8 cellular contexts compared by ENCODE assay signal in genomic region chr11:12201016-12201985, GRCh38.
DNase-seq lines count a peak whose midpoint lies in the region; ATAC-seq and TF ChIP-seq lines count a peak whose summit lies in the region.

No MANE protein-coding gene starts in this region.

- no peak overlapping the region for H3K4me3 ChIP-seq in BLaER1
- no peak overlapping the region for H3K4me3 ChIP-seq in RWPE2 (ENCODE audit: severe bottlenecking)
- no peak overlapping the region for H3K4me3 ChIP-seq in esophagus squamous epithelium

- H3K27me3 ChIP-seq in BLaER1 (no peaks in the 10 kb centered on the region), RWPE2 (ENCODE audit: insufficient read depth, poor library complexity, severe bottlenecking) (no peaks in the 10 kb centered on the region), esophagus squamous epithelium (no peaks in the 10 kb centered on the region)

- ATAC-seq in RWPE2 (ENCODE audit: low read depth) = no peak; the same call in 2 of the 3 replicates
- ATAC-seq in omental fat pad (ENCODE audit: low FRiP score) = peak; percentile 30
- no peak for ATAC-seq in GM21381 (IDR thresholded peaks at IDR 0.05; ENCODE audit: unreplicated experiment)

- no peaks in the 10 kb centered on the region for H4K20me1 ChIP-seq in BLaER1

- H3K9me3 ChIP-seq in BLaER1 (no peaks in the 10 kb centered on the region), RWPE2 (ENCODE audit: severe bottlenecking) (no peaks in the 10 kb centered on the region), esophagus squamous epithelium (no peaks in the 10 kb centered on the region)

- WGBS in esophagus squamous epithelium, 2 donors = 66 to 71% methylated on average over 14 of the region's 18 CpGs

- no peak for DNase-seq in RWPE2 (ENCODE audit: low spot score)
- no peak for DNase-seq in esophagus squamous epithelium (lab: John Stamatoyannopoulos, UW)
- no peak for DNase-seq in omental fat pad (ENCODE audit: low spot score)
- DNase-seq in stimulated activated CD4-positive, alpha-beta T cell treated with anti-CD3 and anti-CD28 coated beads, Interleukin-4, amount 100 ng/mL, for 24 hours = no peak
- no peak for DNase-seq in D341Med (ENCODE audit: low spot score)
- DNase-seq in GF-D8 (lab: John Stamatoyannopoulos, UW) = no peak

- no peak for TF ChIP-seq CTCF in RWPE2 (IDR thresholded peaks at IDR 0.05; ENCODE audit: poor library complexity, severe bottlenecking)
- no peak for TF ChIP-seq CTCF in esophagus squamous epithelium (IDR thresholded peaks at IDR 0.05)
- TF ChIP-seq CTCF in omental fat pad (IDR thresholded peaks at IDR 0.05) = no peak

- H3K27ac ChIP-seq in BLaER1 (peak overlapping the region; percentile 65), RWPE2 (ENCODE audit: poor library complexity, severe bottlenecking) (peak overlapping the region; percentile 99), esophagus squamous epithelium (peak overlapping the region; percentile 7 to 72 (median 67))

- H3K9ac ChIP-seq in BLaER1 = peak overlapping the region; percentile 8; the same call in 1 of the 2 replicates

- H3K4me1 ChIP-seq in BLaER1 = peaks cover 63% of the 10 kb centered on the region
- H3K4me1 ChIP-seq in RWPE2 (ENCODE audit: insufficient read depth, poor library complexity, severe bottlenecking) = peaks cover 15% of the 10 kb centered on the region
- peaks cover 0 to 36% (median 22%) of the 10 kb centered on the region in 3 donors for H3K4me1 ChIP-seq in esophagus squamous epithelium

- peak overlapping the region; percentile 72 for H3K4me2 ChIP-seq in BLaER1

- H3K36me3 ChIP-seq in BLaER1 (no peaks in the 10 kb centered on the region), RWPE2 (ENCODE audit: low read depth) (peaks cover 99% of the 10 kb centered on the region), esophagus squamous epithelium (peaks cover 0 to 10% (median 0%) of the 10 kb centered on the region in 3 donors)

- TF ChIP-seq POLR2A in esophagus squamous epithelium (IDR thresholded peaks at IDR 0.05) = no peak

- intact Hi-C loops in esophagus squamous epithelium (cut with DNase I) = no loop called here
